Comparison of ENCODE assay signal across 19 cellular contexts in the genomic region with DNA sequence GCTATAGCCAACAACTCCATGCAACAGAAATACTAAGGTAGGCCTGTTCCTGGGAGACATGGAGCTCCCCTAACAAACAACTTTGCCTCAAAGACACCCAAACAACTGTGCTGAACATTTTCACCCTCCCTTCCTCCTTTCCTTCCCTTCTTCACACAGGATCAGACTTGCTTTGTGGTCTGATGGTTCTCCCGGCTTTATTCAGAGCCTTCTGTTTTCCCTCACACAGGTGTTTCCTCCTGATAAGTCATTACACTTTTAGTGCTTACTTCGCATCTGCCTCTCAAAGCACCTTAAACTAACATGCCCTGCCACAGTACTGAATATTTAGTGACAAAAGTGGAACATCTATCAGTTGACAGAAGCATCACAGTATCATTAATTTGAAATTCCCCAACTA.
"Had no signal": no experiment of that assay in that cellular context is flagged by ENCODE, and none has a peak within 500 bp of the region (broad histone marks: within the 10 kb centered on the region; RNA-seq: fewer than 3 reads in every experiment).

No MANE protein-coding gene starts in this region.

- H3K36me3 ChIP-seq: gastroesophageal sphincter, heart left ventricle, sigmoid colon, upper lobe of right lung had no signal

- H3K4me3 Mint-ChIP-seq: activated CD4-positive, alpha-beta T cell treated with anti-CD3 and anti-CD28 coated beads, Interleukin-2, amount 10 ng/mL, durations not matched to agents 24 days and 14 days; activated CD8-positive, alpha-beta T cell treated with anti-CD3 and anti-CD28 coated beads, Interleukin-2, amount 10 ng/mL, durations not matched to agents 7 days and 5 days; activated naive CD8-positive, alpha-beta T cell; activated T-cell treated with anti-CD3 and anti-CD28 coated beads, Interleukin-2, amount 50 U/mL, for 24 hours; memory B cell; stimulated activated memory B cell treated with anti-CD40 and anti-IgM and Interleukin-4, amounts not matched to agents 10 μg/mL and 1 μg/mL and 100 μg/mL, for 72 hours had no signal

- H3K9me3 ChIP-seq: gastroesophageal sphincter, heart left ventricle, sigmoid colon, upper lobe of right lung had no signal

- H3K27ac Mint-ChIP-seq: activated CD4-positive, alpha-beta T cell treated with anti-CD3 and anti-CD28 coated beads, Interleukin-2, amount 10 ng/mL, durations not matched to agents 24 days and 14 days; activated naive CD8-positive, alpha-beta T cell; activated T-cell treated with anti-CD3 and anti-CD28 coated beads, Interleukin-2, amount 50 U/mL, for 24 hours; memory B cell; stimulated activated memory B cell treated with anti-CD40 and anti-IgM and Interleukin-4, amounts not matched to agents 10 μg/mL and 1 μg/mL and 100 μg/mL, for 72 hours had no signal

- H3K27me3 ChIP-seq: dorsolateral prefrontal cortex, gastroesophageal sphincter, heart left ventricle, sigmoid colon, upper lobe of right lung had no signal

- H3K4me1 ChIP-seq: gastroesophageal sphincter, heart left ventricle, sigmoid colon, upper lobe of right lung had no signal

- H3K36me3 Mint-ChIP-seq: activated naive CD8-positive, alpha-beta T cell; immature natural killer cell; memory B cell; stimulated activated memory B cell treated with anti-CD40 and anti-IgM and Interleukin-4, amounts not matched to agents 10 μg/mL and 1 μg/mL and 100 μg/mL, for 72 hours had no signal

- ATAC-seq: gastroesophageal sphincter; heart left ventricle; left ventricle myocardium superior; stimulated activated memory B cell treated with anti-CD40 and anti-IgM and Interleukin-4, amounts not matched to agents 10 μg/mL and 1 μg/mL and 100 μg/mL, for 72 hours; upper lobe of right lung had no signal

- H3K9me3 Mint-ChIP-seq: activated T-cell treated with anti-CD3 and anti-CD28 coated beads, Interleukin-2, amount 50 U/mL, for 24 hours; immature natural killer cell; memory B cell had no signal

- DNase-seq: activated gamma-delta T cell; activated T-cell treated with anti-CD3 and anti-CD28 coated beads, Interleukin-2, amount 50 U/mL, for 24 hours; dorsolateral prefrontal cortex; heart left ventricle; immature natural killer cell; left ventricle myocardium superior; occipital lobe; posterior cingulate gyrus; sigmoid colon; stimulated activated CD4-positive, alpha-beta T cell treated with anti-CD3 and anti-CD28 coated beads, Interleukin-4, amount 100 ng/mL, for 4 hours; T-helper 1 cell; T-helper 9 cell; upper lobe of right lung had no signal

- H3K4me3 ChIP-seq: dorsolateral prefrontal cortex, gastroesophageal sphincter, heart left ventricle, sigmoid colon, upper lobe of right lung had no signal

- H3K27ac ChIP-seq: dorsolateral prefrontal cortex, gastroesophageal sphincter, heart left ventricle, sigmoid colon, upper lobe of right lung had no signal
